Comparison of ENCODE assay signal across 9 cellular contexts in genomic region chr7:135168001-135168400, GRCh38. TPM values are rescaled to one million over a fixed set of nuclear protein-coding genes. Genes with fewer than 3 reads are reported as not detected.
DNase-seq lines count a peak whose midpoint lies in the region; ATAC-seq and TF ChIP-seq lines count a peak whose summit lies in the region.
"Had no signal": no experiment of that assay in that cellular context is flagged by ENCODE, and none has a peak within 500 bp of the region (broad histone marks: within the 10 kb centered on the region; RNA-seq: fewer than 3 reads in every experiment).

No MANE protein-coding gene starts in this region.

- H3K27ac Mint-ChIP-seq in central memory CD8-positive, alpha-beta T cell (ENCODE audit: low read depth), result peak overlapping the region; percentile 96
- no peak overlapping the region for H3K27ac Mint-ChIP-seq in neural crest cell (ENCODE audit: unreplicated experiment)

- H3K36me3 ChIP-seq in Peyer's patch, result peaks cover 0 to 47% (median 0%) of the 10 kb centered on the region in 3 donors

- H3K27ac ChIP-seq in Peyer's patch, result peak overlapping the region in 3 of 4 donors; percentile 28 to 97 (median 96)

- peaks cover 26% of the 10 kb centered on the region for H3K36me3 Mint-ChIP-seq in central memory CD8-positive, alpha-beta T cell (ENCODE audit: insufficient read depth)
- H3K36me3 Mint-ChIP-seq in neural crest cell (ENCODE audit: low read depth), result peaks cover 31% of the 10 kb centered on the region

- H3K4me3 Mint-ChIP-seq in central memory CD8-positive, alpha-beta T cell, result peak overlapping the region; percentile 81
- H3K4me3 Mint-ChIP-seq in neural crest cell, result peak overlapping the region; percentile 92

- H3K27me3 Mint-ChIP-seq in central memory CD8-positive, alpha-beta T cell, result no peaks in the 10 kb centered on the region
- H3K27me3 Mint-ChIP-seq in neural crest cell (ENCODE audit: low read depth), result no peaks in the 10 kb centered on the region

- H3K4me3 ChIP-seq in Peyer's patch, result no peak overlapping the region

- no peaks in the 10 kb centered on the region for H3K9me3 ChIP-seq in Peyer's patch

- TF ChIP-seq CTCF in Peyer's patch (IDR thresholded peaks at IDR 0.05) (no peak), neural crest cell (conservative IDR thresholded peaks at IDR 0.05) (no peak)

- no peak for ATAC-seq in central memory CD8-positive, alpha-beta T cell (replicated peaks; ENCODE audit: extremely low read depth, poor library complexity, severe bottlenecking)
- ATAC-seq in HG02852 (IDR thresholded peaks at IDR 0.05; ENCODE audit: unreplicated experiment) (no peak), GM21515 (IDR thresholded peaks at IDR 0.05; ENCODE audit: unreplicated experiment) (no peak), HG03457 (IDR thresholded peaks at IDR 0.05; ENCODE audit: unreplicated experiment) (no peak)

- no peaks in the 10 kb centered on the region for H3K9me3 Mint-ChIP-seq in central memory CD8-positive, alpha-beta T cell
- peaks cover 2% of the 10 kb centered on the region for H3K9me3 Mint-ChIP-seq in neural crest cell

- H3K4me1 Mint-ChIP-seq in central memory CD8-positive, alpha-beta T cell, result peaks cover 52% of the 10 kb centered on the region
- H3K4me1 Mint-ChIP-seq in neural crest cell, result peaks cover 42% of the 10 kb centered on the region

- peaks cover 3 to 35% (median 6%) of the 10 kb centered on the region in 4 donors for H3K4me1 ChIP-seq in Peyer's patch

- DNase-seq in COLO668 (lab: John Stamatoyannopoulos, UW; ENCODE audit: unreplicated experiment) (peak; percentile 7), Peyer's patch (no peak), neural crest cell (ENCODE audit: low read depth, low spot score) (no peak), NOMO-1 (lab: John Stamatoyannopoulos, UW; ENCODE audit: unreplicated experiment in 2 of 2) (no peak)
- no peak for DNase-seq in central memory CD8-positive, alpha-beta T cell (ENCODE audit: low spot score in 2 of 2)
- DNase-seq: hypothalamus had no signal

- H3K27me3 ChIP-seq in Peyer's patch, result no peaks in the 10 kb centered on the region

- no peak for TF ChIP-seq POLR2A in Peyer's patch (IDR thresholded peaks at IDR 0.05)

RNA-seq across cellular contexts. Expression of gene CYREN, which starts 2.5 kb away (rescaled TPM):
- total RNA-seq in Peyer's patch, result 10 to 100 TPM; 32.4 to 66.8 (median 42.5) TPM
- total RNA-seq in neural crest cell, result 70.4 and 75.5 TPM in 2 replicates

RNA-seq across cellular contexts. Expression of gene TMEM140, which starts 20.1 kb away (rescaled TPM):
- 10 to 100 TPM; 33.4 to 39.6 (median 36.5) TPM for total RNA-seq in Peyer's patch
- 0.12 TPM in 1 of 2 replicates, not detected in the other for total RNA-seq in neural crest cell

RNA-seq across cellular contexts. Expression of gene WDR91, which starts 43.3 kb away (rescaled TPM):
- total RNA-seq in Peyer's patch, result 10 to 100 TPM in 3 of 4 donors, 1 to 10 TPM in 1; 6.7 to 44.6 (median 22.2) TPM
- 14.5 and 15.2 TPM in 2 replicates for total RNA-seq in neural crest cell

Comparison
In these comparisons a context has a peak if more than half of its experiments do, and no peak if none do; other contexts are left out.
1. RNA of gene TMEM140, which starts 20.1 kb away (total RNA-seq): 33.4 to 39.6 TPM in Peyer's patch; 0.12 TPM in neural crest cell; every median in the first group is over 10 times any median in the second.